ENCODE assay signal across 11 cellular contexts in the genomic region with DNA sequence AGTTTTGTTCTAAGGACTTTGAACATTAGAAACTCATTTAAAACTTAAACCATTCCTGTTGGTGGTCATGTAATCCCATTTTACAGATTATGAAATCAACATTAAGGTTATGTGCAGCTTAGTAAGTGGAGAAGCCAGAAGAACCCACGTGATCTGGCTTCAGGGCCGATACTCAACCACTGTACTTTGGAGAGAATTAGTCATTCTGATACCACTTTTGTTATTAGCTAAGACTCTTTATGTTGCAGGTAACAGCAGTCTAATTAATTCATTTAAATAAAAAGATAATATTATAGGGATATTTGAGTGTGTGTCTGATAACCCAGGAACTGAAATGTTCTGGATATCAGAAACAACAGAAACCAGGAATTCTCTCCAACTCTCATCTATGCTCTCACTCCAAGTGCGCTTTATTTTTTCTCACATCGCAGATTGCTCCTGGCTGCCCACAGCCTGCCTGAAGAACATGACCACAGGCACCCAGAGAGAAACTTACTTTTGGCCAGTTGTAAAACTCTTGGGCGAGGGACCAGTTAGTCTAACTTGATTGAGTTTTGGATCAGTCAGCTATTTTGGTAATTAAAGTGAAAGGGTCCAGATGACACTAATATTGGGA. TPM values are rescaled to one million over a fixed set of nuclear protein-coding genes. Genes with fewer than 3 reads are reported as not detected.
DNase-seq lines count a peak whose midpoint lies in the region; ATAC-seq and TF ChIP-seq lines count a peak whose summit lies in the region.
"Had no signal": no experiment of that assay in that cellular context is flagged by ENCODE, and none has a peak within 500 bp of the region (broad histone marks: within the 10 kb centered on the region; RNA-seq: fewer than 3 reads in every experiment).

No MANE protein-coding gene starts in this region.

- no peaks in the 10 kb centered on the region for H3K9me3 Mint-ChIP-seq in activated T-helper 17 cell treated with anti-CD3 and anti-CD28 coated beads, Interleukin-2, amount 50 U/mL, for 72 hours

- H3K36me3 Mint-ChIP-seq in activated T-helper 17 cell treated with anti-CD3 and anti-CD28 coated beads, Interleukin-2, amount 50 U/mL, for 72 hours (ENCODE audit: low read depth) = peaks cover 10% of the 10 kb centered on the region

- DNase-seq in GM10266 (ENCODE audit: extremely low spot score) = peak; percentile 54
- DNase-seq in NCI-H446 (lab: John Stamatoyannopoulos, UW) = no peak
- DNase-seq in SIG-M5 treated with dmso at 0.1 percent for 504 hours (lab: John Stamatoyannopoulos, UW; ENCODE audit: unreplicated experiment) = no peak
- no peak for DNase-seq in PC-3
- DNase-seq in activated CD4-positive, alpha-beta T cell treated with anti-CD3 and anti-CD28 coated beads, Interleukin-2, amount 50 U/mL, for 4 hours = no peak
- DNase-seq: DMS79 had no signal

- no peak overlapping the region for H3K9ac ChIP-seq in PC-3 (ENCODE audit: low read length)

- CTCF ChIA-PET in PC-3 (lab: Charles Lee) = no interaction called here

- intact Hi-C loops in PC-3 (cut with micrococcal nuclease) = no loop called here

- H3K4me3 Mint-ChIP-seq in activated T-helper 17 cell treated with anti-CD3 and anti-CD28 coated beads, Interleukin-2, amount 50 U/mL, for 72 hours = peak overlapping the region; percentile 26

- POLR2A ChIA-PET in PC-3 (lab: Charles Lee; ENCODE audit: unreplicated experiment) = interaction anchor here (0.6 to 0.7 kb wide), 3 partner anchors 27 to 394 kb away, joined by 4 to 6 read pairs (median 4); no protein-coding TSS in a partner anchor

- no peak overlapping the region for H2AFZ ChIP-seq in PC-3 (ENCODE audit: low read length)

- H3K4me3 ChIP-seq in PC-3 (ENCODE audit: low read length) = no peak overlapping the region
- H3K4me3 ChIP-seq: skin epidermis, upper lobe of left lung had no signal

- no peaks in the 10 kb centered on the region for H3K9me3 ChIP-seq in PC-3 (ENCODE audit: low read length)
- H3K9me3 ChIP-seq: upper lobe of left lung had no signal

- peak overlapping the region; percentile 57 for H3K27ac Mint-ChIP-seq in activated T-helper 17 cell treated with anti-CD3 and anti-CD28 coated beads, Interleukin-2, amount 50 U/mL, for 72 hours

- H3K27me3 ChIP-seq in PC-3 (ENCODE audit: low read length) = no peaks in the 10 kb centered on the region
- H3K27me3 ChIP-seq: upper lobe of left lung had no signal

- H3K27me3 Mint-ChIP-seq in activated T-helper 17 cell treated with anti-CD3 and anti-CD28 coated beads, Interleukin-2, amount 50 U/mL, for 72 hours = no peaks in the 10 kb centered on the region

- H3K4me1 Mint-ChIP-seq in activated T-helper 17 cell treated with anti-CD3 and anti-CD28 coated beads, Interleukin-2, amount 50 U/mL, for 72 hours = peaks cover 26% of the 10 kb centered on the region

- ATAC-seq in GM19452 (IDR thresholded peaks at IDR 0.05; ENCODE audit: unreplicated experiment) (peak; percentile 82), HG03060 (IDR thresholded peaks at IDR 0.05; ENCODE audit: low read depth, unreplicated experiment) (peak; percentile 80), PC-3 (no peak)
- ATAC-seq in activated T-helper 17 cell treated with anti-CD3 and anti-CD28 coated beads, Interleukin-2, amount 50 U/mL, for 72 hours (replicated peaks) = peak; percentile 96

- no peaks in the 10 kb centered on the region for H3K9me2 ChIP-seq in PC-3 (replicated peaks; ENCODE audit: low read length)

- TF ChIP-seq CTCF in GM10266 (IDR thresholded peaks at IDR 0.05; ENCODE audit: control insufficient read depth, insufficient read depth, low read depth, missing control alignments) = no peak
- no peak for TF ChIP-seq CTCF in PC-3 (conservative IDR thresholded peaks at IDR 0.05; ENCODE audit: low read depth, low read length)

- H3F3A ChIP-seq in PC-3 (ENCODE audit: low read length, unreplicated experiment) = no peaks in the 10 kb centered on the region

- H3K79me2 ChIP-seq in PC-3 (ENCODE audit: low read length) = peaks cover 98% of the 10 kb centered on the region

- peaks cover 5% of the 10 kb centered on the region for H3K36me3 ChIP-seq in PC-3 (ENCODE audit: low read depth, low read length)
- H3K36me3 ChIP-seq: upper lobe of left lung had no signal

- no peak overlapping the region for H3K4me2 ChIP-seq in PC-3 (ENCODE audit: low read length)

- H4K20me1 ChIP-seq in PC-3 (ENCODE audit: low read length) = peaks cover 31% of the 10 kb centered on the region

- no peaks in the 10 kb centered on the region for H3K4me1 ChIP-seq in PC-3 (ENCODE audit: insufficient read depth, low read length)

- no TSS peak for BruUV-seq in PC-3 (replicated peaks; lab: Mats Ljungman, UMichigan)

- H3K27ac ChIP-seq in PC-3 (ENCODE audit: low read length) = no peak overlapping the region
- H3K27ac ChIP-seq: skin epidermis, upper lobe of left lung had no signal

RNA-seq across cellular contexts. Expression of gene UBE2E1, which starts 25.2 kb away (rescaled TPM):
- 10 to 100 TPM; 61.4 to 86.9 TPM for total RNA-seq in activated T-helper 17 cell treated with anti-CD3 and anti-CD28 coated beads, Interleukin-2, amount 50 U/mL, for 72 hours
- 90.1 and 117 TPM in 2 replicates for total RNA-seq in PC-3 (2014; rRNA removed)
